ENCODE assay signal across 1 cellular context in the genomic region with DNA sequence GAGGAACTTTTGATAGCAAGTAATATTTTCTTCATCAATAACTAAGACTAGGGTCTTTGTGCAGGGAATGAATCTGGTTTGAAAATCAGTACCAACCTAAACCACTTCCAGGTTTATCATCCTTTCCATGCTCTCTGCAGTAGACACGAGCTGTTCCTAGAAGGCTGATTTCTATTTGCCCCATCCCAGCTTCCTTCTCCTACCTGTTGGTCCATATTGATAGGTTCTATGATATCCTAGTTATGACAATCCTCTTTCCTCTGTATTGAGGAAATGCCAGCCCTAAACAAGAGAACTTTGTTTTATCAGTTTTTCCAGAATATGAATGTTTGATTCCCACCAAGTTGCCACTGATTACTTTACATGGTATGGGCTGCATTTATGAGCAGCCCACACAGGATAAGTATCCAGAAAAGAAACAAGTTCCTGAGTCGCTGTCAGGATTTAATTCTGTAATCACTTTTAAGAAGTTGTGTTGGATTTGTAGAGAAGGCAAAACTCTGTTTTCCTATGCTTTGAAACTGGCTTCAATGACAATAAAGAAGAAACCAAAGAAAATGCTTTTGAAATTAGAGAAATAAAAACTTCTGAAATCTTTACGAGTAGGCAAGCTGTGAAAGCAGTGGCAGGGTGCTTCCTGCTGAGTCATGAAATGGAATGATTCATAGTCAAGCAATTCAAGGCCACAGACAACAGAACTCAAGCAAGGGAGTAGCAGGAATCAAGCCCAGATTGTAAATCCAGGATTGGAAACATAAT.
TF ChIP-seq lines count a peak whose summit lies in the region.

No MANE protein-coding gene starts in this region.

TF ChIP-seq in A549, 52 proteins besides CTCF, POLR2A, EP300 and RAD21 (continued from another document):
- no peak for TF ChIP-seq POLR2AphosphoS2 (conservative IDR thresholded peaks at IDR 0.05; ENCODE audit: low read length)
- TF ChIP-seq BCL3 (IDR thresholded peaks at IDR 0.05) = no peak
- no peak for TF ChIP-seq E2F6 (IDR thresholded peaks at IDR 0.05; ENCODE audit: borderline replicate concordance, low read depth)
- TF ChIP-seq PHF8 (IDR thresholded peaks at IDR 0.05; ENCODE audit: borderline replicate concordance, low read depth) = no peak
